In the genomic region with DNA sequence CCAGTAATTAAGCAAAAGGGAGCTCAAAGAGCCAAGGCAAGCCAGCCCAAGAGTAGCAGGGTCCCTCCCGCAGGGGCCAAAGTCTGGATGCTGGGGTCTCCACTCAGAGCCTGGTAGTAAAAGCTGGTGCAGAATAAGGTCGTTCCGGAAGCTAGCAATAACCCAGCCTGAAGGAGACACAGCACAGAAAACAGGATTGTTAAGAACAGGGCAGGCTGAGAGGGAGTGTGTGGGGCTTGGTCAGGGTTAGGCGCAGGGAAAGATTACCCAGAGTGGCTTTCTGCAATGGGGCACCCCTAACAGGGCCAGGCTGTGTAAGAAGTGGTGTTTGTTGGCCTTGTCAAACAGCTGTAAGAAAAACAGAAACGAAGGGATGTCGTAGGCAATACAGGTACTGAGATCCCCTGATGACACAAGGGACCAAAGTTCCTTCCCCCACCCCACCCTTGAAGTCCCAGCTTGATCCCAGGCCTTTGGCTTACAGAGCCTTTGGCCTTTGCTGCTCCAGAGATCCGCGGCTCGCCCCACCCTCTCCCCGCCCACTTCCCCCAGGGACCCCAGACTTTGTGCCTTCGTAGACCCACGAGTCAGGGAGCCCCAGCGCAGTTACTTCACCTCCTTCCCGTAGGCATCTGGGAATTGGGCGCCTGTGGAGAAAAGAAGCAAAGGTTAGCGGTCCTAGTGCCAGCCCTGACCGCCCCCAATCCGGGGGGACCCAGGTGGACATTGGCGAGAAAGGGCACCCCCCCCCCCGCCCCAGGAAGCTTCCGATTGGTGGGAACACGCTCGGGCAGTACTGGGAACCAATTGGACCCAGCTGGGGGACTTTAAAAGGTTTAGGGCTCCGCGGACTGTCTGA, we compare ENCODE assay signal across 9 cellular contexts. TPM values are rescaled to one million over a fixed set of nuclear protein-coding genes. Genes with fewer than 3 reads are reported as not detected.
DNase-seq lines count a peak whose midpoint lies in the region; ATAC-seq, FAIRE-seq and TF ChIP-seq lines count a peak whose summit lies in the region.
"Had no signal": no experiment of that assay in that cellular context is flagged by ENCODE, and none has a peak within 500 bp of the region (broad histone marks: within the 10 kb centered on the region; RNA-seq: fewer than 3 reads in every experiment).

No MANE protein-coding gene starts in this region.

- no peak for TF ChIP-seq CTCF in AG04450 (IDR thresholded peaks at IDR 0.05; ENCODE audit: low read depth, low read length)

- H3K9ac ChIP-seq in SK-N-MC (ENCODE audit: insufficient read length), result peak overlapping the region; percentile 82

- in situ Hi-C loops in G401 (cut with HindIII; ENCODE audit: low sequenced_read_pairs), result no loop called here

- no peak for TF ChIP-seq POLR2A in H54 (IDR thresholded peaks at IDR 0.05; ENCODE audit: low read depth, low read length)

- H3K27ac ChIP-seq in AG04450 (ENCODE audit: low read depth, low read length), result peak overlapping the region; percentile 61
- peak overlapping the region; percentile 62; the same call in 1 of the 2 replicates for H3K27ac ChIP-seq in SK-N-MC
- H3K27ac ChIP-seq in thymus (ENCODE audit: low read depth), result peak overlapping the region; percentile 89

- no peak for FAIRE-seq in H54 (lab: Jason Lieb, UNC)

- 14% methylated on average over 25 of the region's 25 CpGs for WGBS in thymus

- H3K9me3 ChIP-seq in AG04450 (ENCODE audit: control insufficient read depth, insufficient read depth, low read length), result no peaks in the 10 kb centered on the region
- H3K9me3 ChIP-seq in SK-N-MC (ENCODE audit: low read depth, low read length), result no peaks in the 10 kb centered on the region
- H3K9me3 ChIP-seq in thymus (ENCODE audit: control insufficient read depth), result no peaks in the 10 kb centered on the region

- no peaks in the 10 kb centered on the region for H3K27me3 ChIP-seq in AG04450 (ENCODE audit: control insufficient read depth, insufficient read depth, low read length)
- peaks cover 34% of the 10 kb centered on the region for H3K27me3 ChIP-seq in thymus (ENCODE audit: control insufficient read depth, insufficient read depth)

- DNase-seq in AG04450 (ENCODE audit: low read depth, low spot score) (peak; percentile 39), H54 (ENCODE audit: insufficient read length, low spot score) (peak; percentile 86), SK-N-MC (ENCODE audit: low read depth, low spot score) (no peak), dedifferentiated amniotic fluid mesenchymal stem cell (ENCODE audit: extremely low spot score) (peak; percentile 29), medulla oblongata (ENCODE audit: extremely low spot score) (peak; percentile 21), G401 (ENCODE audit: low spot score) (no peak)

- peaks cover 10% of the 10 kb centered on the region for H3K4me1 ChIP-seq in thymus (ENCODE audit: control insufficient read depth, insufficient read depth, low read length)

- H3K36me3 ChIP-seq in SK-N-MC (ENCODE audit: insufficient read depth, low read length) (no peaks in the 10 kb centered on the region), thymus (ENCODE audit: control insufficient read depth, insufficient read depth) (no peaks in the 10 kb centered on the region)

- no peak for ATAC-seq in GM18861 (IDR thresholded peaks at IDR 0.05; ENCODE audit: unreplicated experiment)

- POLR2A ChIA-PET in AG04450 (lab: Yijun Ruan, JAX), result interaction anchor here (0.6 to 1.9 kb wide), 19 partner anchors 8 to 507 kb away, joined by 3 to 20 read pairs (median 4); a partner anchor contains a TSS

- CTCF ChIA-PET in AG04450 (lab: Charles Lee), result interaction anchor here (0.5 to 2.4 kb wide), 8 partner anchors 8 to 707 kb away, joined by 3 to 9 read pairs (median 3); a partner anchor contains a TSS

- H3K4me3 ChIP-seq in AG04450 (ENCODE audit: low read depth, low read length) (peak overlapping the region; percentile 87), SK-N-MC (peak overlapping the region; percentile 95), thymus (ENCODE audit: low read length) (peak overlapping the region; percentile 87)

RNA-seq across cellular contexts. Expression of a gene that starts 0.6 kb away (rescaled TPM):
- 83.8 and 104 TPM in 2 replicates for polyA plus RNA-seq in AG04450 (2011; rRNA removed)
- polyA minus RNA-seq in AG04450 (2011; rRNA and poly(A)+ RNA removed), result 9.7 and 16.9 TPM in 2 replicates
- polyA plus RNA-seq in thymus, result 152 TPM
- 200 and 369 TPM in 2 replicates for total RNA-seq in G401 (2014; rRNA removed; shearing (Covaris generic))

RNA-seq across cellular contexts. Expression of a gene that starts 4.4 kb away (rescaled TPM):
- polyA plus RNA-seq in AG04450 (2011; rRNA removed), result 8.9 and 12.4 TPM in 2 replicates
- 8.6 and 11.3 TPM in 2 replicates for polyA minus RNA-seq in AG04450 (2011; rRNA and poly(A)+ RNA removed)
- 5.6 TPM for polyA plus RNA-seq in thymus
- total RNA-seq in G401 (2014; rRNA removed; shearing (Covaris generic)), result 5.5 and 6.8 TPM in 2 replicates

RNA-seq across cellular contexts. Expression of a gene that starts 8.9 kb away (rescaled TPM):
- polyA plus RNA-seq in AG04450 (2011; rRNA removed), result 35.2 and 53.0 TPM in 2 replicates
- polyA minus RNA-seq in AG04450 (2011; rRNA and poly(A)+ RNA removed), result 21.1 and 27.7 TPM in 2 replicates
- polyA plus RNA-seq in thymus, result 32.7 TPM
- 7.9 and 8.3 TPM in 2 replicates for total RNA-seq in G401 (2014; rRNA removed; shearing (Covaris generic))

RNA-seq across cellular contexts. Expression of a gene that starts 16.9 kb away (rescaled TPM):
- polyA plus RNA-seq in AG04450 (2011; rRNA removed) (not detected in 2 replicates), thymus (not detected)
- polyA minus RNA-seq in AG04450 (2011; rRNA and poly(A)+ RNA removed), result not detected in 2 replicates
- not detected in 2 replicates for total RNA-seq in G401 (2014; rRNA removed; shearing (Covaris generic))
- total RNA-seq: renal cortical epithelial cell had no signal

RNA-seq across cellular contexts. Expression of a gene that starts 22.1 kb away (rescaled TPM):
- polyA plus RNA-seq in AG04450 (2011; rRNA removed) (not detected in 2 replicates), thymus (0.02 TPM)
- not detected in 2 replicates for polyA minus RNA-seq in AG04450 (2011; rRNA and poly(A)+ RNA removed)
- total RNA-seq in G401 (2014; rRNA removed; shearing (Covaris generic)), result not detected in 2 replicates
- total RNA-seq: renal cortical epithelial cell had no signal

Comparison
In these comparisons a context has a peak if more than half of its experiments do, and no peak if none do; other contexts are left out.
1. DNase-seq: peak in AG04450 (single experiment), H54 (single experiment), dedifferentiated amniotic fluid mesenchymal stem cell (single experiment) and medulla oblongata (single experiment); none in SK-N-MC (single experiment) and G401 (single experiment).
2. Peak in every context shown above with its lines, with median percentiles within 50 percentile points of each other: H3K27ac ChIP-seq and H3K4me3 ChIP-seq.